8 cellular contexts compared by ENCODE assay signal in genomic region chr20:24991897-24992419, GRCh38.
A peak's percentile ranks its signal among the peaks of the same experiment; 100 is the strongest.
DNase-seq lines count a peak whose midpoint lies in the region; ATAC-seq and TF ChIP-seq lines count a peak whose summit lies in the region.

No MANE protein-coding gene starts in this region.

- H3K4me3 ChIP-seq in AG10803 (ENCODE audit: low read length) = peak overlapping the region; percentile 94
- H3K4me3 ChIP-seq in RWPE2 (ENCODE audit: severe bottlenecking) = peak overlapping the region; percentile 84
- peak overlapping the region; percentile 87 for H3K4me3 ChIP-seq in effector memory CD4-positive, alpha-beta T cell (ENCODE audit: insufficient read depth, low read depth, low read length, poor library complexity, severe bottlenecking)
- peak overlapping the region; percentile 56 for H3K4me3 ChIP-seq in mucosa of stomach (ENCODE audit: low read length)

- DNase-seq in AG10803 (ENCODE audit: low read depth) = no peak
- no peak for DNase-seq in RWPE2 (ENCODE audit: low spot score)
- DNase-seq in effector memory CD4-positive, alpha-beta T cell = no peak
- DNase-seq in T1000 (lab: John Stamatoyannopoulos, UW) = no peak
- no peak for DNase-seq in stimulated activated CD8-positive, alpha-beta memory T cell treated with anti-CD3 and anti-CD28 coated beads, Interleukin-4, amount 100 ng/mL, for 48 hours

- ATAC-seq in GM18858 (IDR thresholded peaks at IDR 0.05; ENCODE audit: unreplicated experiment) (peak; percentile 7), HG03045 (IDR thresholded peaks at IDR 0.05; ENCODE audit: unreplicated experiment) (peak; percentile 23), RWPE2 (ENCODE audit: low read depth) (peak; percentile 53)

- H3K36me3 ChIP-seq in RWPE2 (ENCODE audit: low read depth) (peaks cover 3% of the 10 kb centered on the region; the same call in 1 of the 2 replicates), mucosa of stomach (ENCODE audit: control insufficient read depth, insufficient read depth, low read length) (no peaks in the 10 kb centered on the region)
- H3K36me3 ChIP-seq in effector memory CD4-positive, alpha-beta T cell (ENCODE audit: control insufficient read depth, insufficient read depth, low read length) = no peaks in the 10 kb centered on the region

- no peaks in the 10 kb centered on the region for H3K9me3 ChIP-seq in RWPE2 (ENCODE audit: severe bottlenecking)
- no peaks in the 10 kb centered on the region for H3K9me3 ChIP-seq in effector memory CD4-positive, alpha-beta T cell (ENCODE audit: control insufficient read depth, low read length)
- no peaks in the 10 kb centered on the region for H3K9me3 ChIP-seq in mucosa of stomach (ENCODE audit: control insufficient read depth, low read length)

- peak overlapping the region; percentile 41 for H3K27ac ChIP-seq in RWPE2 (ENCODE audit: poor library complexity, severe bottlenecking)
- H3K27ac ChIP-seq in effector memory CD4-positive, alpha-beta T cell (ENCODE audit: insufficient read depth, low read length, poor library complexity, severe bottlenecking) = peak overlapping the region; percentile 97

- H3K27me3 ChIP-seq in RWPE2 (ENCODE audit: insufficient read depth, poor library complexity, severe bottlenecking) = no peaks in the 10 kb centered on the region
- no peaks in the 10 kb centered on the region for H3K27me3 ChIP-seq in effector memory CD4-positive, alpha-beta T cell (replicated peaks; ENCODE audit: control insufficient read depth, insufficient read depth, low read length, poor library complexity, severe bottlenecking)
- H3K27me3 ChIP-seq in mucosa of stomach (ENCODE audit: control insufficient read depth, insufficient read depth, low read length) = no peaks in the 10 kb centered on the region

- peak overlapping the region; percentile 74 for H3K9ac ChIP-seq in mucosa of stomach (ENCODE audit: low read length)

- H3K4me1 ChIP-seq in RWPE2 (ENCODE audit: insufficient read depth, poor library complexity, severe bottlenecking) = peaks cover 8% of the 10 kb centered on the region
- H3K4me1 ChIP-seq in effector memory CD4-positive, alpha-beta T cell (ENCODE audit: control insufficient read depth, insufficient read depth, low read length, poor library complexity, severe bottlenecking) = peaks cover 16% of the 10 kb centered on the region
- H3K4me1 ChIP-seq in mucosa of stomach (ENCODE audit: control insufficient read depth, insufficient read depth, low read length) = peaks cover 23% of the 10 kb centered on the region

- no peak for TF ChIP-seq CTCF in AG10803 (conservative IDR thresholded peaks at IDR 0.05; ENCODE audit: low read length)
- TF ChIP-seq CTCF in RWPE2 (IDR thresholded peaks at IDR 0.05; ENCODE audit: poor library complexity, severe bottlenecking) = no peak
